Comparison of ENCODE assay signal across 16 cellular contexts in genomic region chr10:34046651-34047050, GRCh38.
"Had no signal": no experiment of that assay in that cellular context is flagged by ENCODE, and none has a peak within 500 bp of the region (broad histone marks: within the 10 kb centered on the region; RNA-seq: fewer than 3 reads in every experiment).

No MANE protein-coding gene starts in this region.

- H3K4me3 ChIP-seq: heart right ventricle, lung, pancreas had no signal

- ATAC-seq: activated naive CD8-positive, alpha-beta T cell treated with anti-CD3 and anti-CD28 coated beads, Interleukin-2, amount 50 U/mL, for 24 hours; left colon; pancreas; stimulated activated memory B cell treated with anti-CD40 and anti-IgM and Interleukin-4, amounts not matched to agents 10 μg/mL and 1 μg/mL and 100 μg/mL, for 72 hours had no signal

- DNase-seq: activated CD4-positive, alpha-beta T cell treated with anti-CD3 and anti-CD28 coated beads, Interleukin-2, amount 50 U/mL, for 4 hours; activated CD4-positive, CD25-positive, alpha-beta regulatory T cell treated with anti-CD3 and anti-CD28 coated beads, Interleukin-2, amount 50 U/mL, for 72 hours; activated naive CD4-positive, alpha-beta T cell treated with anti-CD3 and anti-CD28 coated beads for 36 hours; activated naive CD8-positive, alpha-beta T cell treated with anti-CD3 and anti-CD28 coated beads, Interleukin-2, amount 50 U/mL, for 24 hours; aorta; cortex of kidney; effector CD4-positive, alpha-beta T cell; foreskin melanocyte; heart right ventricle; left colon; midbrain; pancreas; stimulated activated CD4-positive, alpha-beta T cell treated with anti-CD3 and anti-CD28 coated beads, Interleukin-2, amount 100 ng/mL, for 48 hours; T1000 had no signal

- H3K27ac ChIP-seq: heart right ventricle, pancreas had no signal

- H3K9me3 ChIP-seq: pancreas had no signal

- H3K4me1 ChIP-seq: heart right ventricle, pancreas had no signal

- H3K27me3 ChIP-seq: heart right ventricle, pancreas had no signal

- H3K36me3 ChIP-seq: heart right ventricle, pancreas had no signal
